Comparison of ENCODE assay signal across 8 cellular contexts in genomic region chr3:105798381-105798934, GRCh38.
DNase-seq lines count a peak whose midpoint lies in the region; ATAC-seq and TF ChIP-seq lines count a peak whose summit lies in the region.

No MANE protein-coding gene starts in this region.

- peak in 2 of 5 donors; percentile 12 to 22 for DNase-seq in CD4-positive, alpha-beta memory T cell
- DNase-seq in amygdala (lab: John Stamatoyannopoulos, UW) (no peak), SW 1271 (lab: John Stamatoyannopoulos, UW) (no peak), type B pancreatic cell (ENCODE audit: extremely low spot score, unreplicated experiment) (no peak)
- no peak for DNase-seq in effector CD8-positive, alpha-beta T cell (lab: John Stamatoyannopoulos, UW)

- peaks cover 52 to 80% (median 68%) of the 10 kb centered on the region in 4 donors for H3K4me1 Mint-ChIP-seq in CD4-positive, alpha-beta memory T cell
- H3K4me1 Mint-ChIP-seq in activated T-helper 17 cell treated with anti-CD3 and anti-CD28 coated beads, Interleukin-2, amount 50 U/mL, for 72 hours = peaks cover 34% of the 10 kb centered on the region
- H3K4me1 Mint-ChIP-seq in type B pancreatic cell (ENCODE audit: unreplicated experiment) = peaks cover 21% of the 10 kb centered on the region

- H3K4me3 ChIP-seq in CD4-positive, alpha-beta memory T cell (ENCODE audit: low read length in 2 of 2) = no peak overlapping the region

- H3K4me1 ChIP-seq in CD4-positive, alpha-beta memory T cell (ENCODE audit: insufficient read depth, low read length) = peaks cover 57% of the 10 kb centered on the region

- H3K27me3 Mint-ChIP-seq in CD4-positive, alpha-beta memory T cell = no peaks in the 10 kb centered on the region
- no peaks in the 10 kb centered on the region for H3K27me3 Mint-ChIP-seq in activated T-helper 17 cell treated with anti-CD3 and anti-CD28 coated beads, Interleukin-2, amount 50 U/mL, for 72 hours
- H3K27me3 Mint-ChIP-seq in type B pancreatic cell = no peaks in the 10 kb centered on the region

- H3K4me3 Mint-ChIP-seq in CD4-positive, alpha-beta memory T cell = peak overlapping the region in 6 of 8 donors; percentile 26 to 68 (median 50)
- H3K4me3 Mint-ChIP-seq in activated T-helper 17 cell treated with anti-CD3 and anti-CD28 coated beads, Interleukin-2, amount 50 U/mL, for 72 hours = peak overlapping the region; percentile 11
- H3K4me3 Mint-ChIP-seq in type B pancreatic cell = no peak overlapping the region

- H3K9me3 Mint-ChIP-seq in CD4-positive, alpha-beta memory T cell = no peaks in the 10 kb centered on the region
- H3K9me3 Mint-ChIP-seq in activated T-helper 17 cell treated with anti-CD3 and anti-CD28 coated beads, Interleukin-2, amount 50 U/mL, for 72 hours = no peaks in the 10 kb centered on the region
- H3K9me3 Mint-ChIP-seq in type B pancreatic cell = peaks cover 9% of the 10 kb centered on the region

- POLR2A ChIA-PET in CD4-positive, alpha-beta memory T cell (lab: Charles Lee; ENCODE audit: partially characterized antibody) = interaction anchor here (1.1 to 1.2 kb wide), 2 partner anchors 10 to 17 kb away, joined by 3 read pairs; no protein-coding TSS in a partner anchor

- no peaks in the 10 kb centered on the region for H3K36me3 ChIP-seq in CD4-positive, alpha-beta memory T cell (ENCODE audit: insufficient read depth, low read length)

- H3K27ac ChIP-seq in CD4-positive, alpha-beta memory T cell (ENCODE audit: low read depth, low read length) = no peak overlapping the region

- intact Hi-C loops in CD4-positive, alpha-beta memory T cell (cut with micrococcal nuclease) = no loop called here

- CTCF ChIA-PET in CD4-positive, alpha-beta memory T cell (lab: Charles Lee; ENCODE audit: partially characterized antibody) = interaction anchor here (1.5 kb wide), 1 partner anchor 11 kb away, joined by 3 read pairs; no protein-coding TSS in a partner anchor

- H3K27ac Mint-ChIP-seq in CD4-positive, alpha-beta memory T cell = peak overlapping the region in 4 of 7 donors; percentile 11 to 43 (median 30)
- peak overlapping the region; percentile 9 for H3K27ac Mint-ChIP-seq in activated T-helper 17 cell treated with anti-CD3 and anti-CD28 coated beads, Interleukin-2, amount 50 U/mL, for 72 hours
- H3K27ac Mint-ChIP-seq in type B pancreatic cell = no peak overlapping the region

- ATAC-seq in GM19463 (IDR thresholded peaks at IDR 0.05; ENCODE audit: unreplicated experiment) (peak; percentile 69), HG03439 (IDR thresholded peaks at IDR 0.05; ENCODE audit: unreplicated experiment) (peak; percentile 52)
- no peak for ATAC-seq in activated T-helper 17 cell treated with anti-CD3 and anti-CD28 coated beads, Interleukin-2, amount 50 U/mL, for 72 hours (replicated peaks)

- H3K27me3 ChIP-seq in CD4-positive, alpha-beta memory T cell (ENCODE audit: insufficient read depth, low read length) = no peaks in the 10 kb centered on the region

- TF ChIP-seq CTCF in type B pancreatic cell (conservative IDR thresholded peaks at IDR 0.05) = no peak

- H3K36me3 Mint-ChIP-seq in CD4-positive, alpha-beta memory T cell = peaks cover 7 to 26% of the 10 kb centered on the region in 2 donors
- peaks cover 82% of the 10 kb centered on the region for H3K36me3 Mint-ChIP-seq in activated T-helper 17 cell treated with anti-CD3 and anti-CD28 coated beads, Interleukin-2, amount 50 U/mL, for 72 hours (ENCODE audit: low read depth)
- H3K36me3 Mint-ChIP-seq in type B pancreatic cell = peaks cover 22% of the 10 kb centered on the region

- no peaks in the 10 kb centered on the region for H3K9me3 ChIP-seq in CD4-positive, alpha-beta memory T cell (ENCODE audit: control insufficient read depth in 1 of 2, low read length in 2 of 2)
